In genomic region chr14:53151523-53151866, GRCh38 we compare ENCODE assay signal across 1 cellular context.
TF ChIP-seq lines count a peak whose summit lies in the region.

No MANE protein-coding gene starts in this region.

TF ChIP-seq in HepG2, 621 proteins besides CTCF, POLR2A, EP300 and RAD21 (continued from another document):
- TF ChIP-seq ZBTB25 (CRISPR knock-in tag; IDR thresholded peaks at IDR 0.05) (no peak), TBP (CRISPR knock-in tag; IDR thresholded peaks at IDR 0.05) (0 out of 2 replicates have a peak, but pooled peaks have one; percentile 20), PHF20 (CRISPR knock-in tag; IDR thresholded peaks at IDR 0.05) (peak; percentile 0; the same call in 1 of the 2 replicates), MEIS1 (CRISPR knock-in tag; IDR thresholded peaks at IDR 0.05; ENCODE audit: borderline replicate concordance) (no peak), ZNF33A (CRISPR knock-in tag; IDR thresholded peaks at IDR 0.05; ENCODE audit: borderline replicate concordance) (no peak)
